ENCODE assay signal across 8 cellular contexts in the genomic region with DNA sequence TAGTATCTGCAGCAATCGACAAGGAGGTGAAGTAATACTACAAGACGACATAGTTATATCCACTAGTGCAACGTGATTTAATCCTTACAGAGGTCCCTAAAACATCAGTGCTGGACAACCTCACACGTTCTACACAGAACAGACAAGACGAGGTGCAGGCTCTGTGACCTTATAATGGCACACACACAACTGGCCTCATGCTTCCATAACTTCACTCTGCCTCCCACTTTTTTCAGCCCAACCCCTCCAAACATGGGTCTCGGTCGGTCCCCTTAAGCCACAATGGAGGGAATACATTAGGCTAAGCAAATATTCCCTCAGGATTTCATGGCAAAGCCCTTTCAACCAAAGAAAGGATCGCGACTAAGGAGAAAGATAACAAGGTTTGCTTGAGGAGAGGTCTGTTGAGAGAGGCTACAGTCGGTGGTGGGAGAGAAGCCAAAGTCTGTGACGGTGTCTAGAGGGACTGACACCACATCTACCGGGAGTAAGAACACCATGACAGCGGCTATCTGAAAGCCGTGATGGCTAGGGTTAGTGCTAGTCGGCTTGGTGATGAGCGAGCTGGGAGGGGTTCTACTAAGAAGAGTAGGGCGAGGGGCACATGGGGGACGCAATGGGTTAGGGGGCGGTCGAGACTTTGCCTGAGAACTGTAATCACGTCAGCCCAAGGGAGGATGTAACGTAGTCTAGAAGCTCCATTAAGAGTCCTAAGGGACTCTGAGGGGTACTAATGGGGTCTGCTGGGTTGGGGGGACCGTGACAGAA. TPM values are rescaled to one million over a fixed set of nuclear protein-coding genes. Genes with fewer than 3 reads are reported as not detected.
DNase-seq lines count a peak whose midpoint lies in the region; ATAC-seq and TF ChIP-seq lines count a peak whose summit lies in the region.

No MANE protein-coding gene starts in this region.

- H3K36me3 ChIP-seq in HAP-1 (replicated peaks) (no peaks in the 10 kb centered on the region; the same call in 1 of the 2 replicates), left lung (no peaks in the 10 kb centered on the region)

- no peak for TF ChIP-seq CTCF in RWPE1 (conservative IDR thresholded peaks at IDR 0.05; ENCODE audit: low read depth)
- no peak for TF ChIP-seq CTCF in left lung (IDR thresholded peaks at IDR 0.05)

- intact Hi-C loops in left lung (cut with DNase I), result no loop called here

- H3K27ac ChIP-seq in RWPE1, result peak overlapping the region; percentile 97
- peak overlapping the region; percentile 78 for H3K27ac ChIP-seq in cingulate gyrus (ENCODE audit: low read depth, low read length)
- H3K27ac ChIP-seq in left lung, result peak overlapping the region; percentile 94 to 98

- H3K4me1 ChIP-seq in HAP-1 (peaks cover 15% of the 10 kb centered on the region), left lung (peaks cover 6 to 27% of the 10 kb centered on the region in 2 donors)

- CTCF ChIA-PET in RWPE1 (lab: Yijun Ruan, JAX), result no interaction called here

- no peaks in the 10 kb centered on the region for H3K27me3 Mint-ChIP-seq in stimulated activated naive B cell treated with anti-CD40 and anti-IgM and Interleukin-4, amounts not matched to agents 10 μg/mL and 1 μg/mL and 100 μg/mL, for 72 hours

- ATAC-seq in left lung, result peak; percentile 6
- ATAC-seq in stimulated activated naive B cell treated with anti-CD40 and anti-IgM and Interleukin-4, amounts not matched to agents 10 μg/mL and 1 μg/mL and 100 μg/mL, for 72 hours (replicated peaks), result peak; percentile 3 to 13

- in situ Hi-C loops in HAP-1 (cut with MboI; ENCODE audit: low sequenced_read_pairs), result no loop called here

- DNase-seq in EL (peak; percentile 29), HAP-1 (ENCODE audit: low spot score in 2 of 2) (peak; percentile 44 to 62), RWPE1 (ENCODE audit: low spot score) (peak; percentile 25), left lung (no peak), NCI-H1436 treated with DMSO at 0.1 percent for 48 hours (lab: John Stamatoyannopoulos, UW) (no peak), cortex of kidney (lab: John Stamatoyannopoulos, UW) (no peak)
- no peak for DNase-seq in stimulated activated naive B cell treated with anti-CD40 and anti-IgM and Interleukin-4, amounts not matched to agents 10 μg/mL and 1 μg/mL and 100 μg/mL, for 72 hours

- H3K4me3 ChIP-seq in HAP-1 (peak overlapping the region; percentile 85), left lung (peak overlapping the region; percentile 83 to 91)

- H3K4me1 Mint-ChIP-seq in stimulated activated naive B cell treated with anti-CD40 and anti-IgM and Interleukin-4, amounts not matched to agents 10 μg/mL and 1 μg/mL and 100 μg/mL, for 72 hours, result peaks cover 24 to 56% of the 10 kb centered on the region in 2 donors

- POLR2A ChIA-PET in RWPE1 (lab: Yijun Ruan, JAX; ENCODE audit: low non-redundant PET), result no interaction called here

- H3K9me3 Mint-ChIP-seq in stimulated activated naive B cell treated with anti-CD40 and anti-IgM and Interleukin-4, amounts not matched to agents 10 μg/mL and 1 μg/mL and 100 μg/mL, for 72 hours, result no peaks in the 10 kb centered on the region

- no peaks in the 10 kb centered on the region for H3K9me3 ChIP-seq in HAP-1
- no peaks in the 10 kb centered on the region for H3K9me3 ChIP-seq in left lung

- peak overlapping the region; percentile 92 for H3K27ac Mint-ChIP-seq in stimulated activated naive B cell treated with anti-CD40 and anti-IgM and Interleukin-4, amounts not matched to agents 10 μg/mL and 1 μg/mL and 100 μg/mL, for 72 hours

- peaks cover 2 to 4% of the 10 kb centered on the region in 2 donors for H3K36me3 Mint-ChIP-seq in stimulated activated naive B cell treated with anti-CD40 and anti-IgM and Interleukin-4, amounts not matched to agents 10 μg/mL and 1 μg/mL and 100 μg/mL, for 72 hours

- H3K27me3 ChIP-seq in HAP-1 (ENCODE audit: low read depth) (no peaks in the 10 kb centered on the region), left lung (no peaks in the 10 kb centered on the region)

- H3K4me3 Mint-ChIP-seq in stimulated activated naive B cell treated with anti-CD40 and anti-IgM and Interleukin-4, amounts not matched to agents 10 μg/mL and 1 μg/mL and 100 μg/mL, for 72 hours, result peak overlapping the region; percentile 87 to 96

RNA-seq across cellular contexts. Expression of a gene that starts 1.1 kb away (rescaled TPM):
- 10 to 100 TPM; 63.5 to 67.4 TPM for total RNA-seq in left lung

RNA-seq across cellular contexts. Expression of a gene that starts 1.3 kb away (rescaled TPM):
- total RNA-seq in left lung, result 1 to 10 TPM; 3.1 to 4.2 TPM

Comparison
In these comparisons a context has a peak if more than half of its experiments do, and no peak if none do; other contexts are left out.
1. DNase-seq: peak in EL (single experiment), HAP-1 (2 of 2) and RWPE1 (single experiment); none in left lung (0 of 2), stimulated activated naive B cell treated with anti-CD40 and anti-IgM and Interleukin-4, amounts not matched to agents 10 μg/mL and 1 μg/mL and 100 μg/mL, for 72 hours (single experiment), NCI-H1436 treated with DMSO at 0.1 percent for 48 hours (single experiment) and cortex of kidney (single experiment).
2. Peak in every context shown above with its lines, with median percentiles within 50 percentile points of each other: H3K27ac ChIP-seq.